ENCODE assay signal across 20 cellular contexts in genomic region chr4:185681604-185682003, GRCh38.
DNase-seq lines count a peak whose midpoint lies in the region; ATAC-seq, FAIRE-seq and TF ChIP-seq lines count a peak whose summit lies in the region.
"Had no signal": no experiment of that assay in that cellular context is flagged by ENCODE, and none has a peak within 500 bp of the region (broad histone marks: within the 10 kb centered on the region; RNA-seq: fewer than 3 reads in every experiment).

No MANE protein-coding gene starts in this region.

- no peak overlapping the region for H3K4ac ChIP-seq in mesenchymal stem cell (ENCODE audit: low read depth in 1 of 2, low read length in 2 of 2)

- H2BK15ac ChIP-seq in mesenchymal stem cell (ENCODE audit: low read depth, poor library complexity, severe bottlenecking), result no peak overlapping the region

- POLR2A ChIA-PET in HepG2 (lab: Yijun Ruan, JAX), result no interaction called here
- POLR2A ChIA-PET in GM10248 (lab: Yijun Ruan, JAX), result no interaction called here

- BruUV-seq in HepG2 (replicated peaks; lab: Mats Ljungman, UMichigan), result no TSS peak

- intact Hi-C loops in HepG2 (cut with micrococcal nuclease; ENCODE audit: unreplicated experiment), result no loop called here

- H3K9ac ChIP-seq in liver (ENCODE audit: low read depth in 1 of 2, low read length in 2 of 2), result no peak overlapping the region
- H3K9ac ChIP-seq in HepG2 (ENCODE audit: insufficient read depth, low read depth, low read length), result no peak overlapping the region
- no peak overlapping the region for H3K9ac ChIP-seq in mesenchymal stem cell (ENCODE audit: low read length)

- no peaks in the 10 kb centered on the region for H3K9me3 ChIP-seq in liver (ENCODE audit: control insufficient read depth in 4 of 4, low read length in 3 of 4)
- H3K9me3 ChIP-seq in HepG2 (ENCODE audit: low read length), result no peaks in the 10 kb centered on the region
- no peaks in the 10 kb centered on the region for H3K9me3 ChIP-seq in cardiac muscle cell (ENCODE audit: low read depth)
- no peaks in the 10 kb centered on the region for H3K9me3 ChIP-seq in mesenchymal stem cell (ENCODE audit: control insufficient read depth, low read length)
- H3K9me3 ChIP-seq: BE2C, Caco-2, SJCRH30 had no signal

- TF ChIP-seq RAD21 in liver (IDR thresholded peaks at IDR 0.05) (no peak), HepG2 (CRISPR knock-in tag; IDR thresholded peaks at IDR 0.05) (no peak)

- H3K4me3 ChIP-seq in liver (ENCODE audit: low read depth in 1 of 3, low read length in 3 of 3), result no peak overlapping the region
- no peak overlapping the region for H3K4me3 ChIP-seq in HepG2 (replicated peaks in 1 of 3; ENCODE audit: insufficient read depth in 1 of 3, low read depth in 2 of 3, low read length in 3 of 3)
- no peak overlapping the region for H3K4me3 ChIP-seq in cardiac muscle cell
- H3K4me3 ChIP-seq in mesenchymal stem cell (ENCODE audit: insufficient read depth in 1 of 2, low read depth in 1 of 2, low read length in 2 of 2), result no peak overlapping the region
- H3K4me3 ChIP-seq: SJCRH30 had no signal

- no peak for TF ChIP-seq CTCF in liver (IDR thresholded peaks at IDR 0.05; ENCODE audit: low read depth, low read length, missing input control)
- no peak for TF ChIP-seq CTCF in HepG2 (CRISPR knock-in tag; IDR thresholded peaks at IDR 0.05)
- TF ChIP-seq CTCF in cardiac muscle cell (IDR thresholded peaks at IDR 0.05; ENCODE audit: low read depth, low read length), result no peak
- no peak for TF ChIP-seq CTCF in GM10248 (IDR thresholded peaks at IDR 0.05; ENCODE audit: control extremely low read depth, extremely low read depth, low read depth, missing control alignments)

- no peak for TF ChIP-seq EP300 in HepG2 (IDR thresholded peaks at IDR 0.05; ENCODE audit: low read depth in 2 of 2, low read length in 2 of 2)
- TF ChIP-seq EP300 in HepG2 (CRISPR knock-in tag; IDR thresholded peaks at IDR 0.05; ENCODE audit: borderline replicate concordance), result no peak

- H2BK12ac ChIP-seq in mesenchymal stem cell (ENCODE audit: low read length in 2 of 2), result no peak overlapping the region

- peak overlapping the region; percentile 64 for H4K8ac ChIP-seq in mesenchymal stem cell (ENCODE audit: low read length)

- no peak for FAIRE-seq in HepG2 (lab: Jason Lieb, UNC)
- FAIRE-seq: G401.6 had no signal

- no peak overlapping the region for H3K18ac ChIP-seq in mesenchymal stem cell (ENCODE audit: low read depth in 1 of 2, low read length in 2 of 2)

- H2AFZ ChIP-seq in HepG2 (ENCODE audit: low read length), result no peak overlapping the region
- no peak overlapping the region for H2AFZ ChIP-seq in mesenchymal stem cell (ENCODE audit: low read depth, low read length)

- CTCF ChIA-PET in HepG2 (lab: Yijun Ruan, JAX; ENCODE audit: low intra/inter-chr PET ratio, low total read pairs) (no interaction called here), GM10248 (lab: Yijun Ruan, JAX) (no interaction called here)

- no peaks in the 10 kb centered on the region for H3K79me1 ChIP-seq in mesenchymal stem cell (replicated peaks; ENCODE audit: low read length, poor library complexity, severe bottlenecking)

- H3K27me3 ChIP-seq in liver (ENCODE audit: control insufficient read depth in 4 of 4, insufficient read depth in 4 of 4, low read length in 3 of 4) (no peaks in the 10 kb centered on the region), HepG2 (ENCODE audit: control insufficient read depth in 1 of 2, insufficient read depth in 2 of 2, low read length in 2 of 2) (no peaks in the 10 kb centered on the region), cardiac muscle cell (no peaks in the 10 kb centered on the region), mesenchymal stem cell (ENCODE audit: control insufficient read depth in 1 of 2, insufficient read depth in 1 of 2, low read length in 2 of 2) (no peaks in the 10 kb centered on the region)
- H3K27me3 ChIP-seq: BE2C, SJCRH30 had no signal

- H4K20me1 ChIP-seq in HepG2 (ENCODE audit: insufficient read depth, low read length), result no peaks in the 10 kb centered on the region

- peak overlapping the region; percentile 27 to 73 for H3K27ac ChIP-seq in liver (ENCODE audit: low read depth in 1 of 2, low read length in 2 of 2)
- H3K27ac ChIP-seq in HepG2 (ENCODE audit: extremely low read length, insufficient read depth, low read length), result no peak overlapping the region
- H3K27ac ChIP-seq in cardiac muscle cell, result peak overlapping the region; percentile 81
- no peak overlapping the region for H3K27ac ChIP-seq in mesenchymal stem cell (ENCODE audit: low read length, poor library complexity, severe bottlenecking)
- H3K27ac ChIP-seq: SJCRH30 had no signal

- no peak overlapping the region for H4K91ac ChIP-seq in mesenchymal stem cell (ENCODE audit: low read length)

- no peak overlapping the region for H3K4me2 ChIP-seq in HepG2 (ENCODE audit: low read depth, low read length)
- H3K4me2 ChIP-seq in mesenchymal stem cell (ENCODE audit: low read length, poor library complexity, severe bottlenecking), result no peak overlapping the region

- 94% methylated on average over 6 of the region's 6 CpGs for WGBS in liver
- 96% methylated on average over 6 of the region's 6 CpGs for WGBS in HepG2 (ENCODE audit: low lambda C conversion rate)
- 82% methylated on average over 5 of the region's 6 CpGs for WGBS in mesenchymal stem cell

- no peak overlapping the region for H3K14ac ChIP-seq in mesenchymal stem cell (ENCODE audit: low read length in 2 of 2)

- H2AK5ac ChIP-seq in mesenchymal stem cell (ENCODE audit: low read length, severe bottlenecking), result no peak overlapping the region

- H3K4me1 ChIP-seq in liver (ENCODE audit: control insufficient read depth in 4 of 4, insufficient read depth in 4 of 4, low read length in 3 of 4) (peaks cover 1 to 14% (median 6%) of the 10 kb centered on the region in 4 donors), HepG2 (ENCODE audit: insufficient read depth, low read length) (no peaks in the 10 kb centered on the region), cardiac muscle cell (ENCODE audit: low read depth) (peaks cover 33% of the 10 kb centered on the region), mesenchymal stem cell (ENCODE audit: control insufficient read depth, insufficient read depth, low read depth, low read length) (peaks cover 4% of the 10 kb centered on the region)
- H3K4me1 ChIP-seq: Caco-2, SJCRH30 had no signal

- no peak for DNase-seq in HepG2 (ENCODE audit: low spot score)
- peak in 1 of 2 donors; percentile 32 for DNase-seq in cardiac muscle cell (ENCODE audit: low read depth in 1 of 2, low spot score in 1 of 2)
- no peak for DNase-seq in mesenchymal stem cell
- DNase-seq in GM10248 (ENCODE audit: extremely low spot score), result no peak
- DNase-seq in HUDEP-2 (lab: John Stamatoyannopoulos, UW; ENCODE audit: unreplicated experiment in 76 of 76), result no peak
- DNase-seq in stimulated activated CD4-positive, alpha-beta T cell treated with anti-CD3 and anti-CD28 coated beads, Interleukin-1b, Interleukin-23, amount 100 ng/mL, for 48 hours, result no peak
- DNase-seq: BE2C; Caco-2; CD4-positive, alpha-beta T cell; KG1; NCI-H1417; NCI-H187; NCI-H2227 treated with DMSO at 0.1 percent for 48 hours; NCI-H510A treated with DMSO at 0.1 percent for 48 hours; NCI-H82; RPMI8226; SJCRH30 had no signal

- no peak for TF ChIP-seq POLR2A in HepG2 (IDR thresholded peaks at IDR 0.05; ENCODE audit: insufficient read depth in 1 of 2, low read depth in 2 of 2, low read length in 2 of 2)

- no peak overlapping the region for H2BK120ac ChIP-seq in mesenchymal stem cell (ENCODE audit: low read depth, low read length)

- in situ Hi-C loops in HepG2 (cut with HindIII; ENCODE audit: extremely low pct_ligation_motif_present, low pct_unique_long_range_greater_than_20kb), result no loop called here

- no peaks in the 10 kb centered on the region for H3K79me2 ChIP-seq in HepG2 (ENCODE audit: insufficient read depth, low read length)

- no peak for ATAC-seq in HepG2
- ATAC-seq: HCT116 had no signal

- H2BK5ac ChIP-seq in mesenchymal stem cell (ENCODE audit: low read depth, low read length, poor library complexity, severe bottlenecking), result no peak overlapping the region

- H3K36me3 ChIP-seq in liver (ENCODE audit: control insufficient read depth in 4 of 4, insufficient read depth in 3 of 4, low read depth in 1 of 4, low read length in 3 of 4), result peaks cover 2 to 17% (median 10%) of the 10 kb centered on the region in 4 donors
- H3K36me3 ChIP-seq in HepG2 (replicated peaks in 1 of 2; ENCODE audit: control insufficient read depth in 1 of 2, insufficient read depth in 2 of 2, low read length in 2 of 2), result peaks cover 5 to 17% of the 10 kb centered on the region in 2 experiments; a peak in 4 of 5 replicates
- peaks cover 17% of the 10 kb centered on the region for H3K36me3 ChIP-seq in cardiac muscle cell
- H3K36me3 ChIP-seq in mesenchymal stem cell (ENCODE audit: control insufficient read depth in 1 of 2, insufficient read depth in 2 of 2, low read depth in 1 of 2, low read length in 2 of 2), result no peaks in the 10 kb centered on the region
- H3K36me3 ChIP-seq: BE2C, SJCRH30 had no signal

- no peak overlapping the region for H3K23ac ChIP-seq in mesenchymal stem cell (ENCODE audit: low read length in 2 of 2)

TF ChIP-seq in liver, 16 proteins besides CTCF, POLR2A, EP300 and RAD21 (continues in another document):
- no peak for TF ChIP-seq FOXA1 (IDR thresholded peaks at IDR 0.05)
- TF ChIP-seq HNF4A (conservative IDR thresholded peaks at IDR 0.05), result no peak
- TF ChIP-seq NR2F2 (IDR thresholded peaks at IDR 0.05), result no peak
- no peak for TF ChIP-seq RXRA (IDR thresholded peaks at IDR 0.05)
- no peak for TF ChIP-seq JUND (IDR thresholded peaks at IDR 0.05)
- TF ChIP-seq GABPA (IDR thresholded peaks at IDR 0.05 in 1 of 2, conservative IDR thresholded peaks at IDR 0.05 in 1 of 2), result no peak
- no peak for TF ChIP-seq YY1 (IDR thresholded peaks at IDR 0.05)
- TF ChIP-seq EGR1 (IDR thresholded peaks at IDR 0.05; ENCODE audit: low read depth in 2 of 2), result no peak
- TF ChIP-seq TAF1 (conservative IDR thresholded peaks at IDR 0.05), result no peak
- no peak for TF ChIP-seq MAX (IDR thresholded peaks at IDR 0.05)

TF ChIP-seq in HepG2, 621 proteins besides CTCF, POLR2A, EP300 and RAD21 (continues in another document):
- TF ChIP-seq SAP130 (CRISPR knock-in tag; IDR thresholded peaks at IDR 0.05; ENCODE audit: low read depth) (no peak), ARHGAP35 (CRISPR knock-in tag; IDR thresholded peaks at IDR 0.05; ENCODE audit: borderline replicate concordance) (no peak), ZNF317 (CRISPR knock-in tag; IDR thresholded peaks at IDR 0.05) (no peak)

Comparison
In these comparisons a context has a peak if more than half of its experiments do, and no peak if none do; other contexts are left out.
1. H3K27ac ChIP-seq: peak in liver (2 of 2) and cardiac muscle cell (single experiment); none in HepG2 (single experiment) and mesenchymal stem cell (single experiment).